19 cellular contexts compared by ENCODE assay signal in the genomic region with DNA sequence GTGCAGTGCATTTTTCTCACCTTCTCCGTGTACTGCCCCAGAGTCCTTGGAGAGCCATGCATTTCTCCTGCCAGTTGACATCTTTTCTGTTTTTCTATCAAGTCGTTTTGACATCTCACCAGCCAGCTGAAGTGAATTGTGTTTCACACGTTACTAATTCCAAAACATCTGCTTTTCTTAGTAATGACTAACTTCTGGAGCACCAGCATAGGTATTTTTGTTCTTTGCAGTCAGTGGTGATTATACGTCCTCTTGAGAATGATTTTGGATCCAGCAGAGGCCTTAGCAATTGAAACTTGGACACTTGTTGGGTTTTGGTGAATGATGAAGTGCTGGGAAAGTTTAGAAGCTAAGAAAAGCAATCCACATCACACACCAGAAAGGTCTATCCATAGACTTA.
DNase-seq lines count a peak whose midpoint lies in the region; ATAC-seq and TF ChIP-seq lines count a peak whose summit lies in the region.
"Had no signal": no experiment of that assay in that cellular context is flagged by ENCODE, and none has a peak within 500 bp of the region (broad histone marks: within the 10 kb centered on the region; RNA-seq: fewer than 3 reads in every experiment).

No MANE protein-coding gene starts in this region.

- H3K4me3 Mint-ChIP-seq in activated CD8-positive, alpha-beta memory T cell treated with anti-CD3 and anti-CD28 coated beads, Interleukin-2, amount 10 ng/mL, durations not matched to agents 7 days and 5 days, result no peak overlapping the region
- H3K4me3 Mint-ChIP-seq in nephron progenitor cell, result no peak overlapping the region
- H3K4me3 Mint-ChIP-seq: CD14-positive monocyte; CD4-positive, alpha-beta T cell; CD8-positive, alpha-beta memory T cell; HFFc6 had no signal

- H3K9me3 Mint-ChIP-seq in activated CD8-positive, alpha-beta memory T cell treated with anti-CD3 and anti-CD28 coated beads, Interleukin-2, amount 10 ng/mL, durations not matched to agents 7 days and 5 days (ENCODE audit: low read depth), result no peaks in the 10 kb centered on the region
- H3K9me3 Mint-ChIP-seq in nephron progenitor cell, result no peaks in the 10 kb centered on the region
- H3K9me3 Mint-ChIP-seq: CD14-positive monocyte; CD4-positive, alpha-beta T cell; CD8-positive, alpha-beta memory T cell; HFFc6 had no signal

- peaks cover 11% of the 10 kb centered on the region for H3K4me1 Mint-ChIP-seq in activated CD8-positive, alpha-beta memory T cell treated with anti-CD3 and anti-CD28 coated beads, Interleukin-2, amount 10 ng/mL, durations not matched to agents 7 days and 5 days
- peaks cover 14% of the 10 kb centered on the region for H3K4me1 Mint-ChIP-seq in nephron progenitor cell
- H3K4me1 Mint-ChIP-seq: CD8-positive, alpha-beta memory T cell had no signal

- H3K36me3 Mint-ChIP-seq in activated CD8-positive, alpha-beta memory T cell treated with anti-CD3 and anti-CD28 coated beads, Interleukin-2, amount 10 ng/mL, durations not matched to agents 7 days and 5 days, result peaks cover 52% of the 10 kb centered on the region
- H3K36me3 Mint-ChIP-seq in nephron progenitor cell (ENCODE audit: low read depth), result peaks cover 71% of the 10 kb centered on the region

- ATAC-seq in activated CD8-positive, alpha-beta memory T cell treated with anti-CD3 and anti-CD28 coated beads, Interleukin-2, amount 10 ng/mL, durations not matched to agents 7 days and 5 days, result peak; percentile 23
- ATAC-seq in left ventricle myocardium superior (no peak), HG02571 (IDR thresholded peaks at IDR 0.05; ENCODE audit: unreplicated experiment) (no peak)
- ATAC-seq: A549 had no signal

- CTCF ChIA-PET in activated CD8-positive, alpha-beta memory T cell treated with anti-CD3 and anti-CD28 coated beads, Interleukin-2, amount 10 ng/mL, durations not matched to agents 7 days and 5 days (lab: Charles Lee), result interaction anchor here (0.9 to 3.7 kb wide), 3 partner anchors 14 to 47 kb away, joined by 5 to 14 read pairs (median 5); no protein-coding TSS in a partner anchor

- TF ChIP-seq CTCF in nephron progenitor cell (IDR thresholded peaks at IDR 0.05), result no peak

- peak overlapping the region; percentile 7 for H3K27ac Mint-ChIP-seq in activated CD8-positive, alpha-beta memory T cell treated with anti-CD3 and anti-CD28 coated beads, Interleukin-2, amount 10 ng/mL, durations not matched to agents 7 days and 5 days
- H3K27ac Mint-ChIP-seq in nephron progenitor cell, result peak overlapping the region; percentile 36
- H3K27ac Mint-ChIP-seq: CD14-positive monocyte; CD4-positive, alpha-beta T cell; HFFc6 had no signal

- no peaks in the 10 kb centered on the region for H3K27me3 Mint-ChIP-seq in activated CD8-positive, alpha-beta memory T cell treated with anti-CD3 and anti-CD28 coated beads, Interleukin-2, amount 10 ng/mL, durations not matched to agents 7 days and 5 days
- no peaks in the 10 kb centered on the region for H3K27me3 Mint-ChIP-seq in nephron progenitor cell (ENCODE audit: low read depth, poor library complexity)
- H3K27me3 Mint-ChIP-seq: CD4-positive, alpha-beta T cell; CD8-positive, alpha-beta memory T cell had no signal

- DNase-seq in activated CD8-positive, alpha-beta memory T cell treated with anti-CD3 and anti-CD28 coated beads, Interleukin-2, amount 10 ng/mL, durations not matched to agents 7 days and 5 days, result no peak
- no peak for DNase-seq in activated CD8-positive, alpha-beta memory T cell treated with anti-CD3 and anti-CD28 coated beads, Interleukin-2, amount 50 U/mL, for 4 hours
- DNase-seq in kidney tubule cell (ENCODE audit: low spot score) (peak; percentile 24), nephron progenitor cell (no peak), left ventricle myocardium superior (no peak), DMS 273 (lab: John Stamatoyannopoulos, UW; ENCODE audit: unreplicated experiment) (no peak)
- DNase-seq: 8988T; ACHN; AML-193; BE2C; CD4-positive, alpha-beta T cell; CD8-positive, alpha-beta memory T cell; DMS53; DMS79 treated with DMSO at 0.1 percent for 48 hours; GOT3; HFFc6 had no signal

- intact Hi-C loops in left ventricle myocardium superior (cut with micrococcal nuclease), result no loop called here
